In genomic region chr1:20507564-20508410, GRCh38 we compare ENCODE assay signal across 8 cellular contexts. TPM values are rescaled to one million over a fixed set of nuclear protein-coding genes. Genes with fewer than 3 reads are reported as not detected.
DNase-seq lines count a peak whose midpoint lies in the region; ATAC-seq and TF ChIP-seq lines count a peak whose summit lies in the region.

A gene with protein sequence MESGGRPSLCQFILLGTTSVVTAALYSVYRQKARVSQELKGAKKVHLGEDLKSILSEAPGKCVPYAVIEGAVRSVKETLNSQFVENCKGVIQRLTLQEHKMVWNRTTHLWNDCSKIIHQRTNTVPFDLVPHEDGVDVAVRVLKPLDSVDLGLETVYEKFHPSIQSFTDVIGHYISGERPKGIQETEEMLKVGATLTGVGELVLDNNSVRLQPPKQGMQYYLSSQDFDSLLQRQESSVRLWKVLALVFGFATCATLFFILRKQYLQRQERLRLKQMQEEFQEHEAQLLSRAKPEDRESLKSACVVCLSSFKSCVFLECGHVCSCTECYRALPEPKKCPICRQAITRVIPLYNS (minus strand): TSS chr1:20508151. CDS start chr1:20508024, 127 bp downstream.

- TF ChIP-seq POLR2A in Raji (IDR thresholded peaks at IDR 0.05; ENCODE audit: insufficient read depth, low read depth, low read length), result peak; percentile 79

- H4K20me1 ChIP-seq in DOHH2 (ENCODE audit: control insufficient read depth, insufficient read depth, low read depth, low read length), result no peaks in the 10 kb centered on the region

- intact Hi-C loops in natural killer cell (cut with micrococcal nuclease), result no loop called here

- H3K79me2 ChIP-seq in DOHH2 (ENCODE audit: control insufficient read depth, low read length), result peaks cover 46% of the 10 kb centered on the region

- DNase-seq in H4 (ENCODE audit: low spot score), result peak; percentile 89
- peak; percentile 93 for DNase-seq in M059J (ENCODE audit: low read depth)
- peak; percentile 92 for DNase-seq in activated T-helper 9 cell treated with anti-CD3 and anti-CD28 coated beads, Interleukin-2, amount 50 U/mL, for 16 hours (ENCODE audit: low read depth)
- DNase-seq in fibroblast of peridontal ligament (ENCODE audit: extremely low read depth), result peak; percentile 91
- DNase-seq in natural killer cell, result peak; percentile 94
- DNase-seq in stimulated activated naive CD4-positive, alpha-beta T cell (lab: John Stamatoyannopoulos, UW), result peak; percentile 79 to 90 (median 85)

- H3K27me3 Mint-ChIP-seq in natural killer cell (ENCODE audit: low read depth in 2 of 2), result peaks cover 0 to 5% of the 10 kb centered on the region in 2 donors

- H3K9me3 Mint-ChIP-seq in natural killer cell, result no peaks in the 10 kb centered on the region

- peak; percentile 92 to 95 (median 95) for ATAC-seq in natural killer cell

- TF ChIP-seq CTCF in DOHH2 (IDR thresholded peaks at IDR 0.05; ENCODE audit: low read depth, low read length, poor library complexity, severe bottlenecking) (no peak), natural killer cell (IDR thresholded peaks at IDR 0.05) (no peak)

- H3K27ac Mint-ChIP-seq in natural killer cell, result peak within 1 kb of the TSS; percentile 94 to 95

- peak within 1 kb of the TSS; percentile 57 for H3K27ac ChIP-seq in DOHH2 (ENCODE audit: low read depth, low read length)

- peak within 1 kb of the TSS; percentile 79 for H3K4me3 Mint-ChIP-seq in natural killer cell

- H3F3A ChIP-seq in DOHH2 (ENCODE audit: control insufficient read depth, insufficient read depth), result peaks cover 7% of the 10 kb centered on the region

- peaks cover 42% of the 10 kb centered on the region for H3K4me1 ChIP-seq in DOHH2 (ENCODE audit: control insufficient read depth, low read length)

- H3K9me3 ChIP-seq in DOHH2 (ENCODE audit: control insufficient read depth, insufficient read depth, low read length), result no peaks in the 10 kb centered on the region

- H3K4me3 ChIP-seq in DOHH2 (ENCODE audit: low read length), result peak within 1 kb of the TSS; percentile 98

- no peaks in the 10 kb centered on the region for H3K9me2 ChIP-seq in DOHH2 (replicated peaks; ENCODE audit: control insufficient read depth, low read length)

- no peaks in the 10 kb centered on the region for H3K27me3 ChIP-seq in DOHH2 (ENCODE audit: control insufficient read depth, low read length)

- no peaks in the 10 kb centered on the region for H3K36me3 Mint-ChIP-seq in natural killer cell

- peak within 1 kb of the TSS; percentile 94 for H3K4me2 ChIP-seq in DOHH2 (ENCODE audit: low read length)

- H3K4me1 Mint-ChIP-seq in natural killer cell, result peaks cover 23 to 28% of the 10 kb centered on the region in 2 donors

- peaks cover 27% of the 10 kb centered on the region for H3K36me3 ChIP-seq in DOHH2 (ENCODE audit: control insufficient read depth, low read length)

RNA-seq across cellular contexts. Expression of the gene that starts here (rescaled TPM):
- 30.2 and 38.0 TPM in 2 replicates for total RNA-seq in H4 (2014; rRNA removed; shearing (Covaris generic))
- 38.3 and 48.8 TPM in 2 replicates for total RNA-seq in M059J (2014; rRNA removed; shearing (Covaris generic))
- 10 to 100 TPM; 21.0 to 29.5 (median 28.8) TPM for total RNA-seq in natural killer cell

Comparison
In these comparisons a context has a peak if more than half of its experiments do, and no peak if none do; other contexts are left out.
1. Peak in every context shown above with its lines: DNase-seq, ATAC-seq, H3K4me3 ChIP-seq and H3K27ac ChIP-seq.